22 cellular contexts compared by ENCODE assay signal in the genomic region with DNA sequence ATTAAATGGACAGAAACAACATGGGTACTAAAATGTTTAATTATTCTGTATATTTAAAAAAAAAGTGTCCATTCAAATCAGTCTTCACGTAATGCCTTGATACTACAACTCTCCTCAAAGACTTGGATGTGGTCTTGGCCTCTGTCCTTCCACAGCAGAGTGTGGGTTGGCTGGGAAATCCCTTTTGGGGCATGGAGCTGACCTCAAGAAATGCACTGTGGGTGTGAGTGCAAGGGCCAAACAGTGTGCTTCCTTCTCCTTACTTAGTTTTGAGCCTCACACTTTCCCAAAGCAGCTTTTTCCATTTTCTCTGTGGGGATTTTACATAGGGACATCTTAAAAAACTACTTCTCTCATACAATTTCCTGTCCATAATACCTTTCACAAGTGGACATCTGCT.
A peak's percentile ranks its signal among the peaks of the same experiment; 100 is the strongest.
DNase-seq lines count a peak whose midpoint lies in the region; ATAC-seq and TF ChIP-seq lines count a peak whose summit lies in the region.
"Had no signal": no experiment of that assay in that cellular context is flagged by ENCODE, and none has a peak within 500 bp of the region (broad histone marks: within the 10 kb centered on the region; RNA-seq: fewer than 3 reads in every experiment).

No MANE protein-coding gene starts in this region.

- no peak overlapping the region for H2BK12ac ChIP-seq in mesenchymal stem cell (ENCODE audit: low read length in 2 of 2)

- no peaks in the 10 kb centered on the region for H3K27me3 ChIP-seq in Caco-2 (replicated peaks; ENCODE audit: control insufficient read depth, insufficient read depth, low read length)
- H3K27me3 ChIP-seq in mesenchymal stem cell (ENCODE audit: control insufficient read depth in 1 of 2, insufficient read depth in 1 of 2, low read length in 2 of 2), result no peaks in the 10 kb centered on the region
- no peaks in the 10 kb centered on the region for H3K27me3 ChIP-seq in H7 (ENCODE audit: control insufficient read depth, insufficient read depth, low read length)
- H3K27me3 ChIP-seq: BE2C; BLaER1 treated with 17β-estradiol and CSF1 and Interleukin-3, amounts not matched to agents 10 nM and 100 nM had no signal

- no peaks in the 10 kb centered on the region for H3K36me3 Mint-ChIP-seq in Caco-2 (ENCODE audit: insufficient read depth, unreplicated experiment)
- H3K36me3 Mint-ChIP-seq: CD14-positive monocyte; CD8-positive, alpha-beta memory T cell had no signal

- H4K8ac ChIP-seq in mesenchymal stem cell (ENCODE audit: low read length), result peak overlapping the region; percentile 67

- DNase-seq in Caco-2 (no peak), RPMI7951 (ENCODE audit: low read depth) (peak; percentile 50), mesenchymal stem cell (no peak), sciatic nerve (ENCODE audit: low spot score) (no peak), HuH-7 (ENCODE audit: low spot score) (no peak), iPS-NIHi7 (ENCODE audit: extremely low spot score) (no peak), H7 (no peak)
- DNase-seq: 8988T; ACHN; AML-193; BE2C; Calu3; CD4-positive, alpha-beta T cell; CD8-positive, alpha-beta memory T cell; DMS53; DMS79 treated with DMSO at 0.1 percent for 48 hours; GF-D8; HCEC 1CT had no signal

- H3K14ac ChIP-seq in mesenchymal stem cell (ENCODE audit: low read length in 2 of 2), result no peak overlapping the region

- H3K4ac ChIP-seq in mesenchymal stem cell (ENCODE audit: low read depth in 1 of 2, low read length in 2 of 2), result peak overlapping the region in 1 of 2 experiments; percentile 61

- H4K91ac ChIP-seq in mesenchymal stem cell (ENCODE audit: low read length), result no peak overlapping the region

- no peak overlapping the region for H3K18ac ChIP-seq in mesenchymal stem cell (ENCODE audit: low read depth in 1 of 2, low read length in 2 of 2)

- peak; percentile 92 for ATAC-seq in sciatic nerve
- ATAC-seq: A549, GM23338 had no signal

- H3K4me3 ChIP-seq in Caco-2 (ENCODE audit: low read depth, low read length), result no peak overlapping the region
- H3K4me3 ChIP-seq in mesenchymal stem cell (ENCODE audit: insufficient read depth in 1 of 2, low read depth in 1 of 2, low read length in 2 of 2), result no peak overlapping the region
- H3K4me3 ChIP-seq in H7 (ENCODE audit: insufficient read depth, low read depth, low read length), result no peak overlapping the region
- H3K4me3 ChIP-seq: A549; BLaER1 treated with 17β-estradiol and CSF1 and Interleukin-3, amounts not matched to agents 10 nM and 100 nM; GM23338 had no signal

- BruUV-seq in Caco-2 (replicated peaks; lab: Mats Ljungman, UMichigan), result no TSS peak

- CTCF ChIA-PET in Caco-2 (lab: Charles Lee), result no interaction called here

- no peak overlapping the region for H3K9ac ChIP-seq in mesenchymal stem cell (ENCODE audit: low read length)
- H3K9ac ChIP-seq: BLaER1 treated with 17β-estradiol and CSF1 and Interleukin-3, amounts not matched to agents 10 nM and 100 nM had no signal

- peak overlapping the region; percentile 18 for H3K27ac Mint-ChIP-seq in Caco-2 (ENCODE audit: unreplicated experiment)
- H3K27ac Mint-ChIP-seq: CD14-positive monocyte; CD4-positive, alpha-beta T cell; CD8-positive, alpha-beta memory T cell; GM23338 had no signal

- intact Hi-C loops in Caco-2 (cut with micrococcal nuclease; ENCODE audit: unreplicated experiment) (no loop called here), sciatic nerve (cut with DNase I) (no loop called here)

- H2BK120ac ChIP-seq in mesenchymal stem cell (ENCODE audit: low read depth, low read length), result no peak overlapping the region

- no peak overlapping the region for H3K27ac ChIP-seq in mesenchymal stem cell (ENCODE audit: low read length, poor library complexity, severe bottlenecking)
- H3K27ac ChIP-seq: A549; BLaER1 treated with 17β-estradiol and CSF1 and Interleukin-3, amounts not matched to agents 10 nM and 100 nM had no signal

- no peak overlapping the region for H3K4me3 Mint-ChIP-seq in Caco-2 (ENCODE audit: unreplicated experiment)
- H3K4me3 Mint-ChIP-seq: CD14-positive monocyte; CD4-positive, alpha-beta T cell; CD8-positive, alpha-beta memory T cell; GM23338 had no signal

- POLR2A ChIA-PET in Caco-2 (lab: Charles Lee), result no interaction called here

- no peak for TF ChIP-seq CTCF in Caco-2 (IDR thresholded peaks at IDR 0.05; ENCODE audit: insufficient read depth in 1 of 2, low read depth in 1 of 2, low read length in 1 of 2, severe bottlenecking in 1 of 2, unreplicated experiment in 1 of 2)

- no peak overlapping the region for H2BK5ac ChIP-seq in mesenchymal stem cell (ENCODE audit: low read depth, low read length, poor library complexity, severe bottlenecking)

- H3K27me3 Mint-ChIP-seq in Caco-2 (ENCODE audit: insufficient read depth, unreplicated experiment), result no peaks in the 10 kb centered on the region
- H3K27me3 Mint-ChIP-seq: CD4-positive, alpha-beta T cell; CD8-positive, alpha-beta memory T cell had no signal

- no peak overlapping the region for H2AFZ ChIP-seq in mesenchymal stem cell (ENCODE audit: low read depth, low read length)

- no peaks in the 10 kb centered on the region for H3K79me1 ChIP-seq in mesenchymal stem cell (replicated peaks; ENCODE audit: low read length, poor library complexity, severe bottlenecking)

- H3K36me3 ChIP-seq in Caco-2 (ENCODE audit: control insufficient read depth, insufficient read depth, low read length) (no peaks in the 10 kb centered on the region), mesenchymal stem cell (ENCODE audit: control insufficient read depth in 1 of 2, insufficient read depth in 2 of 2, low read depth in 1 of 2, low read length in 2 of 2) (no peaks in the 10 kb centered on the region), H7 (replicated peaks; ENCODE audit: control insufficient read depth, insufficient read depth, low read length) (no peaks in the 10 kb centered on the region)
- H3K36me3 ChIP-seq: BE2C; BLaER1 treated with 17β-estradiol and CSF1 and Interleukin-3, amounts not matched to agents 10 nM and 100 nM had no signal

- H3K9me3 ChIP-seq in Caco-2 (no peaks in the 10 kb centered on the region), mesenchymal stem cell (ENCODE audit: control insufficient read depth, low read length) (no peaks in the 10 kb centered on the region)
- H3K9me3 ChIP-seq: A549; BE2C; BLaER1 treated with 17β-estradiol and CSF1 and Interleukin-3, amounts not matched to agents 10 nM and 100 nM had no signal

- H3K4me1 ChIP-seq in Caco-2, result no peaks in the 10 kb centered on the region
- H3K4me1 ChIP-seq in mesenchymal stem cell (ENCODE audit: control insufficient read depth, insufficient read depth, low read depth, low read length), result no peaks in the 10 kb centered on the region
- H3K4me1 ChIP-seq: BE2C had no signal

- H3K4me2 ChIP-seq in mesenchymal stem cell (ENCODE audit: low read length, poor library complexity, severe bottlenecking), result no peak overlapping the region
- H3K4me2 ChIP-seq: A549; BLaER1 treated with 17β-estradiol and CSF1 and Interleukin-3, amounts not matched to agents 10 nM and 100 nM; GM23338 had no signal

- H3K4me1 Mint-ChIP-seq in Caco-2 (ENCODE audit: low read depth, unreplicated experiment), result peaks cover 6% of the 10 kb centered on the region
- H3K4me1 Mint-ChIP-seq: CD14-positive monocyte; CD8-positive, alpha-beta memory T cell; GM23338 had no signal

- WGBS in mesenchymal stem cell, result 88% methylated on average over 1 of the region's 1 CpG

- H3K9me3 Mint-ChIP-seq in Caco-2 (ENCODE audit: unreplicated experiment), result peaks cover 8% of the 10 kb centered on the region
- H3K9me3 Mint-ChIP-seq: CD4-positive, alpha-beta T cell; GM23338 had no signal

- no peak overlapping the region for H2AK5ac ChIP-seq in mesenchymal stem cell (ENCODE audit: low read length, severe bottlenecking)

- no peak overlapping the region for H3K23ac ChIP-seq in mesenchymal stem cell (ENCODE audit: low read length in 2 of 2)

- no peak overlapping the region for H2BK15ac ChIP-seq in mesenchymal stem cell (ENCODE audit: low read depth, poor library complexity, severe bottlenecking)
